Comparison of ENCODE assay signal across 12 cellular contexts in genomic region chr5:119036101-119036762, GRCh38. TPM values are rescaled to one million over a fixed set of nuclear protein-coding genes. Genes with fewer than 3 reads are reported as not detected.
DNase-seq lines count a peak whose midpoint lies in the region; ATAC-seq and TF ChIP-seq lines count a peak whose summit lies in the region.
"Had no signal": no experiment of that assay in that cellular context is flagged by ENCODE, and none has a peak within 500 bp of the region (broad histone marks: within the 10 kb centered on the region; RNA-seq: fewer than 3 reads in every experiment).

No MANE protein-coding gene starts in this region.

- H2BK15ac ChIP-seq in IMR-90 (ENCODE audit: low read depth, low read length): no peak overlapping the region

- H2AFZ ChIP-seq in IMR-90 (replicated peaks; ENCODE audit: low read length, poor library complexity): no peak overlapping the region

- no peak overlapping the region for H3K9ac ChIP-seq in IMR-90 (ENCODE audit: low read depth, low read length)

- H2BK120ac ChIP-seq in IMR-90 (ENCODE audit: low read depth, low read length): no peak overlapping the region

- no peak overlapping the region for H3K4ac ChIP-seq in IMR-90 (ENCODE audit: low read depth, low read length)

- BruUV-seq in IMR-90 (replicated peaks; lab: Mats Ljungman, UMichigan): no TSS peak

- H2AK9ac ChIP-seq in IMR-90 (replicated peaks; ENCODE audit: low read depth, low read length, poor library complexity): no peak overlapping the region

- H3K27ac ChIP-seq in C4-2B: peak overlapping the region; percentile 98
- no peak overlapping the region for H3K27ac ChIP-seq in IMR-90 (ENCODE audit: insufficient read depth, low read length)
- H3K27ac ChIP-seq in brain microvascular endothelial cell: no peak overlapping the region
- no peak overlapping the region for H3K27ac ChIP-seq in thyroid gland
- H3K27ac ChIP-seq: gastroesophageal sphincter, Peyer's patch had no signal

- H4K5ac ChIP-seq in IMR-90 (ENCODE audit: low read depth, low read length): no peak overlapping the region

- WGBS in IMR-90 (ENCODE audit: extremely low coverage in 2 of 2, insufficient read length in 1 of 2), 2 experiments: 100% methylated on average over 3 of the region's 8 CpGs; no CpG with 5 or more reads in 1 of the 2 experiments
- 89 to 91% methylated on average over 8 of the region's 8 CpGs for WGBS in thyroid gland, 2 donors

- no peak overlapping the region for H2AK5ac ChIP-seq in IMR-90 (ENCODE audit: low read depth, low read length)

- no peak overlapping the region for H2BK20ac ChIP-seq in IMR-90 (ENCODE audit: low read depth, low read length)

- no peak overlapping the region for H3K4me2 ChIP-seq in IMR-90 (ENCODE audit: low read depth, low read length)

- no peaks in the 10 kb centered on the region for H3K27me3 ChIP-seq in IMR-90 (ENCODE audit: control insufficient read depth, insufficient read depth, low read length)
- H3K27me3 ChIP-seq in brain microvascular endothelial cell (replicated peaks): no peaks in the 10 kb centered on the region
- H3K27me3 ChIP-seq in BE2C: no peaks in the 10 kb centered on the region
- H3K27me3 ChIP-seq in thyroid gland: no peaks in the 10 kb centered on the region
- H3K27me3 ChIP-seq: gastroesophageal sphincter, Peyer's patch had no signal

- CTCF ChIA-PET in IMR-90 (lab: Yijun Ruan, JAX): interaction anchor here (0.6 kb wide), 1 partner anchor 336 kb away, joined by 4 read pairs; no protein-coding TSS in a partner anchor

- intact Hi-C loops in IMR-90 (cut with micrococcal nuclease): no loop called here
- intact Hi-C loops in thyroid gland (cut with DNase I): no loop called here

- H3K4me1 ChIP-seq in IMR-90 (ENCODE audit: control insufficient read depth, insufficient read depth, low read length) (no peaks in the 10 kb centered on the region), BE2C (no peaks in the 10 kb centered on the region), thyroid gland (no peaks in the 10 kb centered on the region)
- H3K4me1 ChIP-seq: gastroesophageal sphincter, Peyer's patch had no signal

- no peak for TF ChIP-seq CTCF in C4-2B (conservative IDR thresholded peaks at IDR 0.05)
- no peak for TF ChIP-seq CTCF in IMR-90 (conservative IDR thresholded peaks at IDR 0.05; ENCODE audit: low read depth, low read length)
- no peak for TF ChIP-seq CTCF in brain microvascular endothelial cell (IDR thresholded peaks at IDR 0.05; ENCODE audit: low read depth, low read length, missing control alignments)
- TF ChIP-seq CTCF in BE2C (IDR thresholded peaks at IDR 0.05; ENCODE audit: low read depth, low read length): no peak
- no peak for TF ChIP-seq CTCF in thyroid gland (IDR thresholded peaks at IDR 0.05)

- H4K20me1 ChIP-seq in IMR-90 (ENCODE audit: insufficient read depth, low read length): no peaks in the 10 kb centered on the region

- peak; percentile 89 for DNase-seq in IMR-90
- DNase-seq in brain microvascular endothelial cell: peak; percentile 29
- peak; percentile 50 for DNase-seq in non-pigmented ciliary epithelial cell (ENCODE audit: low read depth)
- DNase-seq in BE2C: no peak
- no peak for DNase-seq in thyroid gland
- no peak for DNase-seq in D341Med (ENCODE audit: low spot score)
- DNase-seq in NCI-H748 (lab: John Stamatoyannopoulos, UW; ENCODE audit: unreplicated experiment): no peak
- DNase-seq: activated B cell treated with CpG ODN at 0.5 μM for 24 hours, NCI-H1930, Peyer's patch had no signal

- no peak overlapping the region for H4K91ac ChIP-seq in IMR-90 (ENCODE audit: insufficient read depth, low read depth, low read length)

- H3K36me3 ChIP-seq in IMR-90 (ENCODE audit: control insufficient read depth, insufficient read depth, low read length) (no peaks in the 10 kb centered on the region), brain microvascular endothelial cell (replicated peaks) (no peaks in the 10 kb centered on the region), BE2C (no peaks in the 10 kb centered on the region), thyroid gland (no peaks in the 10 kb centered on the region)
- H3K36me3 ChIP-seq: gastroesophageal sphincter, Peyer's patch had no signal

- H4K8ac ChIP-seq in IMR-90 (ENCODE audit: low read depth in 2 of 2, low read length in 2 of 2): no peak overlapping the region

- POLR2A ChIA-PET in IMR-90 (lab: Charles Lee; ENCODE audit: unreplicated experiment): no interaction called here

- TF ChIP-seq POLR2A in IMR-90 (IDR thresholded peaks at IDR 0.05; ENCODE audit: low read depth, low read length) (no peak), thyroid gland (IDR thresholded peaks at IDR 0.05) (no peak)

- ATAC-seq in IMR-90 (ENCODE audit: low read depth): peak; percentile 66
- ATAC-seq: gastroesophageal sphincter had no signal

- no peaks in the 10 kb centered on the region for H3K9me1 ChIP-seq in IMR-90 (ENCODE audit: insufficient read depth, low read length)

- in situ Hi-C loops in IMR-90 (cut with MboI; ENCODE audit: low sequenced_read_pairs) (no loop called here), brain microvascular endothelial cell (cut with HindIII; ENCODE audit: low pct_ligation_motif_present, low sequenced_read_pairs) (loop anchor here (25.0 kb wide), 1 partner anchor 376 kb away; no protein-coding TSS in a partner anchor)

- TF ChIP-seq RAD21 in IMR-90 (IDR thresholded peaks at IDR 0.05; ENCODE audit: low read length): no peak

- no peaks in the 10 kb centered on the region for H3K9me3 ChIP-seq in IMR-90 (ENCODE audit: control insufficient read depth, insufficient read depth, low read length)
- H3K9me3 ChIP-seq in BE2C: no peaks in the 10 kb centered on the region
- H3K9me3 ChIP-seq in thyroid gland: no peaks in the 10 kb centered on the region
- H3K9me3 ChIP-seq: gastroesophageal sphincter, Peyer's patch had no signal

- H3K14ac ChIP-seq in IMR-90 (replicated peaks; ENCODE audit: low read depth, low read length): no peak overlapping the region

- H3K79me1 ChIP-seq in IMR-90 (ENCODE audit: low read depth in 1 of 2, low read length in 2 of 2): no peaks in the 10 kb centered on the region

- no peak overlapping the region for H3K18ac ChIP-seq in IMR-90 (ENCODE audit: low read depth, low read length)

- H3K4me3 ChIP-seq in IMR-90 (ENCODE audit: insufficient read depth, low read depth, low read length): no peak overlapping the region
- H3K4me3 ChIP-seq in brain microvascular endothelial cell (ENCODE audit: low read depth, low read length): no peak overlapping the region
- no peak overlapping the region for H3K4me3 ChIP-seq in BE2C (ENCODE audit: low read depth, low read length)
- no peak overlapping the region for H3K4me3 ChIP-seq in thyroid gland (replicated peaks in 1 of 3)
- H3K4me3 ChIP-seq: gastroesophageal sphincter, Peyer's patch had no signal

- no peak overlapping the region for H3K23ac ChIP-seq in IMR-90 (ENCODE audit: low read depth, low read length)

- dilution Hi-C loops in IMR-90 (cut with HindIII; ENCODE audit: low sequenced_read_pairs, unreplicated experiment): no loop called here

- no peak overlapping the region for H2BK5ac ChIP-seq in IMR-90 (ENCODE audit: low read depth, low read length, poor library complexity, severe bottlenecking)

- H3K56ac ChIP-seq in IMR-90 (ENCODE audit: extremely low read depth, insufficient read depth, low read length): no peak overlapping the region

TF ChIP-seq in IMR-90, 13 proteins besides CTCF, POLR2A, EP300 and RAD21 (continues in another document):
- TF ChIP-seq CHD1 (IDR thresholded peaks at IDR 0.05; ENCODE audit: low read depth, low read length) (no peak), BHLHE40 (IDR thresholded peaks at IDR 0.05; ENCODE audit: low read depth, low read length) (peak; percentile 32; the same call in 1 of the 2 replicates), MXI1 (IDR thresholded peaks at IDR 0.05; ENCODE audit: borderline replicate concordance, low read depth, low read length) (no peak), ELK1 (IDR thresholded peaks at IDR 0.05; ENCODE audit: borderline replicate concordance, low read depth, low read length) (no peak), SMC3 (IDR thresholded peaks at IDR 0.05; ENCODE audit: low read depth, low read length) (no peak), RFX5 (IDR thresholded peaks at IDR 0.05; ENCODE audit: low read depth, low read length) (no peak), FOS (IDR thresholded peaks at IDR 0.05; ENCODE audit: low read depth, low read length) (peak; percentile 92), RCOR1 (IDR thresholded peaks at IDR 0.05; ENCODE audit: insufficient replicate concordance, low read length) (peak; percentile 38), MAZ (IDR thresholded peaks at IDR 0.05; ENCODE audit: borderline replicate concordance, low read depth, low read length) (no peak), NFE2L2 (IDR thresholded peaks at IDR 0.05; ENCODE audit: low read depth, low read length) (no peak), CEBPB (IDR thresholded peaks at IDR 0.05; ENCODE audit: low read depth, low read length) (no peak)

RNA-seq across cellular contexts. Expression of gene DMXL1, which starts 34.7 kb away (rescaled TPM):
- total RNA-seq in IMR-90 (2012; rRNA removed): 21.5 and 38.0 TPM in 2 replicates
- 6.6 and 8.1 TPM in 2 replicates for polyA plus RNA-seq in IMR-90 (2012; rRNA removed)
- 0.99 and 1.6 TPM in 2 replicates for polyA plus RNA-seq in IMR-90 (2012; cell fraction: cytosol; rRNA removed)
- polyA plus RNA-seq in IMR-90 (2012; cell fraction: nucleus; rRNA removed; ENCODE audit: low replicate concordance): 1.4 and 12.8 TPM in 2 replicates
- polyA plus RNA-seq in BE2C (2012; ENCODE audit: insufficient read depth, insufficient read length, low read depth): 15.6 TPM
- 100 to 1,000 TPM in 1 of 4 donors, 10 to 100 TPM in 3; 90.8 to 158 (median 95.4) TPM for total RNA-seq in thyroid gland

RNA-seq across cellular contexts. Expression of gene DTWD2, which starts 47.9 kb away (rescaled TPM):
- total RNA-seq in IMR-90 (2012; rRNA removed): 1.8 and 2.5 TPM in 2 replicates
- 1.1 and 1.2 TPM in 2 replicates for polyA plus RNA-seq in IMR-90 (2012; rRNA removed)
- polyA plus RNA-seq in IMR-90 (2012; cell fraction: cytosol; rRNA removed): 0.76 and 0.96 TPM in 2 replicates
- polyA plus RNA-seq in IMR-90 (2012; cell fraction: nucleus; rRNA removed; ENCODE audit: low replicate concordance): 0.56 and 0.57 TPM in 2 replicates
- 1.6 TPM for polyA plus RNA-seq in BE2C (2012; ENCODE audit: insufficient read depth, insufficient read length, low read depth)
- 10 to 100 TPM; 17.6 to 37.8 (median 28.8) TPM for total RNA-seq in thyroid gland

Comparison
In these comparisons a context has a peak if more than half of its experiments do, and no peak if none do; other contexts are left out.
1. DNase-seq: peak in IMR-90 (single experiment), brain microvascular endothelial cell (single experiment) and non-pigmented ciliary epithelial cell (single experiment); none in BE2C (single experiment), thyroid gland (0 of 2), D341Med (single experiment) and NCI-H748 (single experiment).